20 cellular contexts compared by ENCODE assay signal in genomic region chr6:21780601-21781000, GRCh38.
DNase-seq lines count a peak whose midpoint lies in the region; ATAC-seq and TF ChIP-seq lines count a peak whose summit lies in the region.
"Had no signal": no experiment of that assay in that cellular context is flagged by ENCODE, and none has a peak within 500 bp of the region (broad histone marks: within the 10 kb centered on the region; RNA-seq: fewer than 3 reads in every experiment).

No MANE protein-coding gene starts in this region.

- H3K9me3 Mint-ChIP-seq in activated T-helper 17 cell treated with anti-CD3 and anti-CD28 coated beads, Interleukin-2, amount 50 U/mL, for 72 hours, result peaks cover 3% of the 10 kb centered on the region
- H3K9me3 Mint-ChIP-seq in effector memory CD8-positive, alpha-beta T cell, result peaks cover 0 to 5% of the 10 kb centered on the region in 2 donors
- H3K9me3 Mint-ChIP-seq: CD4-positive, alpha-beta T cell had no signal

- H3K27me3 Mint-ChIP-seq in activated T-helper 17 cell treated with anti-CD3 and anti-CD28 coated beads, Interleukin-2, amount 50 U/mL, for 72 hours, result no peaks in the 10 kb centered on the region
- no peaks in the 10 kb centered on the region for H3K27me3 Mint-ChIP-seq in effector memory CD8-positive, alpha-beta T cell
- H3K27me3 Mint-ChIP-seq: CD4-positive, alpha-beta T cell had no signal

- no peak for ATAC-seq in activated T-helper 17 cell treated with anti-CD3 and anti-CD28 coated beads, Interleukin-2, amount 50 U/mL, for 72 hours (replicated peaks)
- ATAC-seq in effector memory CD8-positive, alpha-beta T cell (replicated peaks), result no peak
- ATAC-seq: GM12878, HepG2, SK-N-SH treated with all-trans-retinoic acid at 6 μM for 48 hours had no signal

- H3K4me3 Mint-ChIP-seq in activated T-helper 17 cell treated with anti-CD3 and anti-CD28 coated beads, Interleukin-2, amount 50 U/mL, for 72 hours, result no peak overlapping the region
- no peak overlapping the region for H3K4me3 Mint-ChIP-seq in effector memory CD8-positive, alpha-beta T cell
- H3K4me3 Mint-ChIP-seq: CD4-positive, alpha-beta T cell had no signal

- TF ChIP-seq CTCF in astrocyte of the spinal cord (IDR thresholded peaks at IDR 0.05; ENCODE audit: low read depth, low read length), result no peak

- in situ Hi-C loops in astrocyte of the spinal cord (cut with HindIII; ENCODE audit: low sequenced_read_pairs), result no loop called here

- no peak overlapping the region for H3K4me3 ChIP-seq in astrocyte of the spinal cord (ENCODE audit: low read depth, low read length)
- H3K4me3 ChIP-seq: GM12878, GM23248 had no signal

- no peak overlapping the region for H3K27ac Mint-ChIP-seq in activated T-helper 17 cell treated with anti-CD3 and anti-CD28 coated beads, Interleukin-2, amount 50 U/mL, for 72 hours
- no peak overlapping the region for H3K27ac Mint-ChIP-seq in effector memory CD8-positive, alpha-beta T cell
- H3K27ac Mint-ChIP-seq: CD4-positive, alpha-beta T cell had no signal

- H3K4me1 Mint-ChIP-seq in activated T-helper 17 cell treated with anti-CD3 and anti-CD28 coated beads, Interleukin-2, amount 50 U/mL, for 72 hours, result no peaks in the 10 kb centered on the region
- H3K4me1 Mint-ChIP-seq in effector memory CD8-positive, alpha-beta T cell (ENCODE audit: low read depth in 2 of 2), result peaks cover 0 to 3% of the 10 kb centered on the region in 2 donors

- H3K36me3 Mint-ChIP-seq in activated T-helper 17 cell treated with anti-CD3 and anti-CD28 coated beads, Interleukin-2, amount 50 U/mL, for 72 hours (ENCODE audit: low read depth), result no peaks in the 10 kb centered on the region
- no peaks in the 10 kb centered on the region for H3K36me3 Mint-ChIP-seq in effector memory CD8-positive, alpha-beta T cell (ENCODE audit: insufficient read depth)

- DNase-seq in COR-L47 (lab: John Stamatoyannopoulos, UW) (peak; percentile 3), NCI-H146 (lab: John Stamatoyannopoulos, UW) (peak; percentile 74), astrocyte of the spinal cord (ENCODE audit: low read depth, low spot score) (peak; percentile 56), left kidney (ENCODE audit: low read depth, low spot score) (peak; percentile 34), MV-4-11 (lab: John Stamatoyannopoulos, UW) (no peak), ureter (ENCODE audit: low spot score) (no peak)
- no peak for DNase-seq in effector memory CD8-positive, alpha-beta T cell
- DNase-seq: Calu3; CD4-positive, alpha-beta T cell; EL; GM23248; NCI-H1436 treated with DMSO at 0.1 percent for 48 hours; NCI-H2081; NCI-H510A; NCI-H748 treated with DMSO at 0.1 percent for 48 hours; SHP77 had no signal

Comparison
In these comparisons a context has a peak if more than half of its experiments do, and no peak if none do; other contexts are left out.
1. DNase-seq: peak in COR-L47 (single experiment), NCI-H146 (single experiment), astrocyte of the spinal cord (single experiment) and left kidney (single experiment); none in MV-4-11 (single experiment), ureter (single experiment) and effector memory CD8-positive, alpha-beta T cell (0 of 3).